In genomic region chr6:90369024-90369519, GRCh38 we compare ENCODE assay signal across 8 cellular contexts.
DNase-seq lines count a peak whose midpoint lies in the region; ATAC-seq lines count a peak whose summit lies in the region.

No MANE protein-coding gene starts in this region.

- ATAC-seq in GM19468 (IDR thresholded peaks at IDR 0.05; ENCODE audit: extremely low read depth, unreplicated experiment) (peak; percentile 99), HG03439 (IDR thresholded peaks at IDR 0.05; ENCODE audit: unreplicated experiment) (peak; percentile 99)
- ATAC-seq in naive thymus-derived CD4-positive, alpha-beta T cell, result peak; percentile 70

- CTCF ChIA-PET in naive thymus-derived CD4-positive, alpha-beta T cell (lab: Charles Lee), result no interaction called here

- H3K9me3 Mint-ChIP-seq in naive thymus-derived CD4-positive, alpha-beta T cell, result no peaks in the 10 kb centered on the region

- POLR2A ChIA-PET in naive thymus-derived CD4-positive, alpha-beta T cell (lab: Charles Lee), result interaction anchor here (1.2 kb wide), 1 partner anchor 10 kb away, joined by 3 read pairs; no protein-coding TSS in a partner anchor

- H3K27me3 ChIP-seq in esophagus (ENCODE audit: control insufficient read depth in 1 of 2, insufficient read depth in 2 of 2, low read length in 2 of 2), result no peaks in the 10 kb centered on the region
- no peaks in the 10 kb centered on the region for H3K27me3 ChIP-seq in naive thymus-derived CD4-positive, alpha-beta T cell (ENCODE audit: control insufficient read depth in 2 of 2, insufficient read depth in 2 of 2, low read length in 2 of 2)

- H3K9me3 ChIP-seq in esophagus (ENCODE audit: control insufficient read depth in 2 of 2, insufficient read depth in 1 of 2, low read depth in 1 of 2, low read length in 1 of 2), result no peaks in the 10 kb centered on the region
- H3K9me3 ChIP-seq in naive thymus-derived CD4-positive, alpha-beta T cell (ENCODE audit: control insufficient read depth in 2 of 3, low read length in 3 of 3), result no peaks in the 10 kb centered on the region

- H3K27me3 Mint-ChIP-seq in naive thymus-derived CD4-positive, alpha-beta T cell, result peaks cover 0 to 14% (median 0%) of the 10 kb centered on the region in 5 donors

- H3K4me1 Mint-ChIP-seq in naive thymus-derived CD4-positive, alpha-beta T cell, result peaks cover 0 to 21% (median 8%) of the 10 kb centered on the region in 7 donors

- 14 to 22% methylated on average over 9 of the region's 9 CpGs for WGBS in esophagus, 2 donors

- peaks cover 0 to 4% of the 10 kb centered on the region in 2 donors for H3K4me1 ChIP-seq in esophagus (ENCODE audit: control insufficient read depth in 2 of 2, insufficient read depth in 2 of 2, low read length in 1 of 2)
- no peaks in the 10 kb centered on the region for H3K4me1 ChIP-seq in naive thymus-derived CD4-positive, alpha-beta T cell (ENCODE audit: control insufficient read depth in 2 of 2, insufficient read depth in 2 of 2, low read length in 2 of 2)

- DNase-seq in EH (ENCODE audit: low read depth) (peak; percentile 100), SK-MEL-5 (ENCODE audit: low read depth, low spot score) (peak; percentile 95), SHP77 treated with DMSO at 0.1 percent for 48 hours (lab: John Stamatoyannopoulos, UW) (no peak)
- DNase-seq in naive thymus-derived CD4-positive, alpha-beta T cell, result no peak
- DNase-seq in activated effector memory CD4-positive, alpha-beta T cell treated with anti-CD3 and anti-CD28 coated beads, Interleukin-2, amount 50 U/mL, for 16 hours, result no peak

- in situ Hi-C loops in SK-MEL-5 (cut with HindIII; ENCODE audit: low pct_unique_long_range_greater_than_20kb, low sequenced_read_pairs), result no loop called here

- peak overlapping the region in 1 of 10 donors; percentile 1 for H3K4me3 Mint-ChIP-seq in naive thymus-derived CD4-positive, alpha-beta T cell

- H3K36me3 ChIP-seq in esophagus (ENCODE audit: control insufficient read depth in 2 of 2, insufficient read depth in 2 of 2, low read length in 1 of 2), result no peaks in the 10 kb centered on the region
- H3K36me3 ChIP-seq in naive thymus-derived CD4-positive, alpha-beta T cell (ENCODE audit: control insufficient read depth in 2 of 3, insufficient read depth in 3 of 3, low read length in 3 of 3), result no peaks in the 10 kb centered on the region

- H3K27ac Mint-ChIP-seq in naive thymus-derived CD4-positive, alpha-beta T cell, result no peak overlapping the region

- no peak overlapping the region for H3K4me3 ChIP-seq in esophagus (ENCODE audit: low read depth in 1 of 2, low read length in 2 of 2)
- H3K4me3 ChIP-seq in naive thymus-derived CD4-positive, alpha-beta T cell (ENCODE audit: low read length), result no peak overlapping the region

- H3K27ac ChIP-seq in esophagus (ENCODE audit: low read depth in 2 of 2, low read length in 1 of 2), result peak overlapping the region; percentile 37 to 82
- H3K27ac ChIP-seq in naive thymus-derived CD4-positive, alpha-beta T cell (ENCODE audit: low read depth, low read length), result no peak overlapping the region

- intact Hi-C loops in naive thymus-derived CD4-positive, alpha-beta T cell (cut with micrococcal nuclease), result no loop called here

- H3K36me3 Mint-ChIP-seq in naive thymus-derived CD4-positive, alpha-beta T cell, result no peaks in the 10 kb centered on the region

Comparison
In these comparisons a context has a peak if more than half of its experiments do, and no peak if none do; other contexts are left out.
1. DNase-seq: peak in EH (single experiment) and SK-MEL-5 (single experiment); none in naive thymus-derived CD4-positive, alpha-beta T cell (0 of 9), SHP77 treated with DMSO at 0.1 percent for 48 hours (single experiment) and activated effector memory CD4-positive, alpha-beta T cell treated with anti-CD3 and anti-CD28 coated beads, Interleukin-2, amount 50 U/mL, for 16 hours (single experiment).
2. Peak in every context shown above with its lines, with median percentiles within 50 percentile points of each other: ATAC-seq.